8 cellular contexts compared by ENCODE assay signal in the genomic region with DNA sequence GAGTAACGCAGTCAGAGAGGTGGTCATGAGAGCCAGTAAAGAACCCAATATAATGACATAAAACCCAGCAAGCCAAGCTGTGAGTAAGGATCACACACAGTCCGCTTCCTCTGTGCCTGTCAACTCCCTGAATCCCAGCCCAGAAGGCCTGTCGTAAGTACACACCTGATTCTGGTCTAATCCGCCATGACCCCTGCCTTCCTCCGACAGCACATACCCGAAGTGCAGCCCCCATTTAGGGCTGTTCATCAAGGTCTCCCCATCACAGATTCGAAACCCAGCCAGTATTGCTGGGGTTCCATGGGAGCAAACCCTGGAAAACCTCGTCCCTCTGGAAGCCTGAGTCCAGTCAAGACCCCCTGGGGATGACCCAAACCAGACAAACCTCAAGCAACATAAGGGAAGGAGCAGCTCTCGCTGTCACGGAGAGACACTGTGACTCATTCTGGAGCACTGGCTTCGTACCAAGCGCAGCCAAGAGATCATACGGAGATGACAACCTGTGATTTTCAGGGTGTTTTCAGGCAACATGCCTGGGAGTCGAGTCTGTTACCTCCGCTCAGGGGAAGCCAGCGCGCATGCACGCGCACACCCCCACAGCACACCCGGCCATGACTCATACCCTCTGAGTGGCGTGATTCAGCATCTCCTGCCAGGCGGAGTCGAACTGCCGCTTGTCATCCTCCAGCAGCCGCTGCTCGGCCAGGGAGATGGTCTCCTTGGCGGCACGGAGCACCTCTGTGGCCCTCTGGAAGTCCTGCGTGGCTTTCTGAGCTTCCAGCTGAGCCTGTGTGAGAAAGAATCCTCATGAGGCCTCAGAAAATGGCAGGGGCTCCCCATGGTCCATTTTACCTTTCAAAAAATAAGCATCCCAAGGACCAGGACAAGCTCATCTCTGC.
A peak's percentile ranks its signal among the peaks of the same experiment; 100 is the strongest.
DNase-seq lines count a peak whose midpoint lies in the region; ATAC-seq and TF ChIP-seq lines count a peak whose summit lies in the region.

No MANE protein-coding gene starts in this region.

- H3K36me3 Mint-ChIP-seq in activated naive CD4-positive, alpha-beta T cell treated with anti-CD3 and anti-CD28 coated beads for 36 hours (ENCODE audit: low read depth) = no peaks in the 10 kb centered on the region

- H3K36me3 ChIP-seq in tibial artery = no peaks in the 10 kb centered on the region

- intact Hi-C loops in activated naive CD4-positive, alpha-beta T cell treated with anti-CD3 and anti-CD28 coated beads for 36 hours (cut with micrococcal nuclease) = loop anchor here (1.0 to 5.0 kb wide), 6 partner anchors 23 to 528 kb away; partner anchors contain the start of genes ANKRD28, BTD and HACL1
- intact Hi-C loops in posterior cingulate gyrus (cut with DNase I) = no loop called here
- intact Hi-C loops in tibial artery (cut with DNase I; ENCODE audit: low total_unique reads) = loop anchor here (5.0 kb wide), 1 partner anchor 108 kb away; no protein-coding TSS in a partner anchor

- no peak overlapping the region for H3K4me3 ChIP-seq in tibial artery

- H3K27me3 ChIP-seq in tibial artery = no peaks in the 10 kb centered on the region

- H3K27me3 Mint-ChIP-seq in activated naive CD4-positive, alpha-beta T cell treated with anti-CD3 and anti-CD28 coated beads for 36 hours (ENCODE audit: low read depth) = no peaks in the 10 kb centered on the region

- peak overlapping the region; percentile 48 for H3K27ac Mint-ChIP-seq in activated naive CD4-positive, alpha-beta T cell treated with anti-CD3 and anti-CD28 coated beads for 36 hours

- no peaks in the 10 kb centered on the region for H3K9me3 ChIP-seq in tibial artery

- peak overlapping the region; percentile 64 to 66 for H3K27ac ChIP-seq in tibial artery

- H3K9me3 Mint-ChIP-seq in activated naive CD4-positive, alpha-beta T cell treated with anti-CD3 and anti-CD28 coated beads for 36 hours = no peaks in the 10 kb centered on the region

- peak overlapping the region; percentile 1 for H3K4me3 Mint-ChIP-seq in activated naive CD4-positive, alpha-beta T cell treated with anti-CD3 and anti-CD28 coated beads for 36 hours

- ATAC-seq in HG03045 (IDR thresholded peaks at IDR 0.05; ENCODE audit: unreplicated experiment) = peak; percentile 60

- DNase-seq in SIG-M5 treated with dmso at 0.1 percent for 504 hours (lab: John Stamatoyannopoulos, UW; ENCODE audit: unreplicated experiment) (peak; percentile 89), globus pallidus (ENCODE audit: low spot score) (peak; percentile 89), posterior cingulate gyrus (peak; percentile 85 to 99 (median 90)), tibial artery (peak; percentile 89 to 93), NCI-H128 (lab: John Stamatoyannopoulos, UW; ENCODE audit: unreplicated experiment) (no peak)
- DNase-seq in activated naive CD4-positive, alpha-beta T cell treated with anti-CD3 and anti-CD28 coated beads for 36 hours = peak; percentile 93

- CTCF ChIA-PET in activated naive CD4-positive, alpha-beta T cell treated with anti-CD3 and anti-CD28 coated beads for 36 hours (lab: Charles Lee) = interaction anchor here (0.6 to 9.2 kb wide), 32 partner anchors 8 to 286 kb away, joined by 3 to 169 read pairs (median 9); partner anchors contain the start of genes CAPN7 and SH3BP5

- TF ChIP-seq CTCF in GM12873 (IDR thresholded peaks at IDR 0.05; ENCODE audit: insufficient read depth, low read depth, low read length, missing control alignments) (peak; percentile 2), tibial artery (IDR thresholded peaks at IDR 0.05) (no peak)

- peaks cover 64% of the 10 kb centered on the region for H3K4me1 Mint-ChIP-seq in activated naive CD4-positive, alpha-beta T cell treated with anti-CD3 and anti-CD28 coated beads for 36 hours (ENCODE audit: low read depth)

- H3K4me1 ChIP-seq in tibial artery = peaks cover 0 to 33% (median 17%) of the 10 kb centered on the region in 4 donors
